In genomic region chr10:119461923-119462322, GRCh38 we compare ENCODE assay signal across 15 cellular contexts.
DNase-seq lines count a peak whose midpoint lies in the region; ATAC-seq and TF ChIP-seq lines count a peak whose summit lies in the region.
"Had no signal": no experiment of that assay in that cellular context is flagged by ENCODE, and none has a peak within 500 bp of the region (broad histone marks: within the 10 kb centered on the region; RNA-seq: fewer than 3 reads in every experiment).

No MANE protein-coding gene starts in this region.

- H3K36me3 ChIP-seq in lower lobe of right lung = peaks cover 18% of the 10 kb centered on the region
- H3K36me3 ChIP-seq: BLaER1 treated with 17β-estradiol and CSF1 and Interleukin-3, amounts not matched to agents 10 nM and 100 nM had no signal

- H3K4me3 Mint-ChIP-seq in naive B cell = peak overlapping the region in 1 of 8 donors; percentile 22
- H3K4me3 Mint-ChIP-seq: activated CD8-positive, alpha-beta memory T cell treated with anti-CD3 and anti-CD28 coated beads, Interleukin-2, amount 10 ng/mL, durations not matched to agents 7 days and 5 days; activated naive CD8-positive, alpha-beta T cell treated with anti-CD3 and anti-CD28 coated beads, Interleukin-2, amount 50 U/mL, for 24 hours had no signal

- intact Hi-C loops in lower lobe of right lung (cut with DNase I) = no loop called here

- peaks cover 0 to 14% (median 7%) of the 10 kb centered on the region in 7 donors for H3K9me3 Mint-ChIP-seq in naive B cell

- DNase-seq in naive B cell (no peak), AG20443 (ENCODE audit: low spot score) (no peak), lower lobe of right lung (no peak), NCI-H510A treated with DMSO at 0.1 percent for 48 hours (lab: John Stamatoyannopoulos, UW) (no peak)
- DNase-seq: activated CD8-positive, alpha-beta memory T cell treated with anti-CD3 and anti-CD28 coated beads, Interleukin-2, amount 10 ng/mL, durations not matched to agents 7 days and 5 days; activated naive CD8-positive, alpha-beta T cell treated with anti-CD3 and anti-CD28 coated beads, Interleukin-2, amount 50 U/mL, for 24 hours; IMR-90; NCI-H526 treated with DMSO at 0.1 percent for 48 hours; occipital lobe; SHP77 had no signal

- H3K27me3 Mint-ChIP-seq in naive B cell = peaks cover 0 to 13% (median 8%) of the 10 kb centered on the region in 3 donors
- H3K27me3 Mint-ChIP-seq: activated naive CD8-positive, alpha-beta T cell treated with anti-CD3 and anti-CD28 coated beads, Interleukin-2, amount 50 U/mL, for 24 hours had no signal

- peaks cover 0 to 15% (median 4%) of the 10 kb centered on the region in 3 donors for H3K4me1 Mint-ChIP-seq in naive B cell

- no peaks in the 10 kb centered on the region for H3K4me1 ChIP-seq in lower lobe of right lung

- H3K36me3 Mint-ChIP-seq in naive B cell = peaks cover 0 to 9% of the 10 kb centered on the region in 2 donors

- no peaks in the 10 kb centered on the region for H3K9me3 ChIP-seq in lower lobe of right lung

- no peaks in the 10 kb centered on the region for H3K27me3 ChIP-seq in lower lobe of right lung (ENCODE audit: low read depth)
- H3K27me3 ChIP-seq: BLaER1 treated with 17β-estradiol and CSF1 and Interleukin-3, amounts not matched to agents 10 nM and 100 nM had no signal

- no peak overlapping the region for H3K27ac ChIP-seq in lower lobe of right lung
- H3K27ac ChIP-seq: BLaER1 treated with 17β-estradiol and CSF1 and Interleukin-3, amounts not matched to agents 10 nM and 100 nM had no signal

- ATAC-seq in GM18909 (IDR thresholded peaks at IDR 0.05; ENCODE audit: poor library complexity, unreplicated experiment) (peak; percentile 60), GM21723 (IDR thresholded peaks at IDR 0.05; ENCODE audit: unreplicated experiment) (peak; percentile 73), HG03432 (IDR thresholded peaks at IDR 0.05; ENCODE audit: unreplicated experiment) (peak; percentile 66), naive B cell (ENCODE audit: low read depth in 2 of 2) (peak; percentile 45 to 54), HG03196 (IDR thresholded peaks at IDR 0.05; ENCODE audit: unreplicated experiment) (no peak), lower lobe of right lung (no peak)
- ATAC-seq: activated CD8-positive, alpha-beta memory T cell treated with anti-CD3 and anti-CD28 coated beads, Interleukin-2, amount 10 ng/mL, durations not matched to agents 7 days and 5 days had no signal

- TF ChIP-seq CTCF in lower lobe of right lung (IDR thresholded peaks at IDR 0.05) = no peak

- no peak overlapping the region for H3K4me3 ChIP-seq in lower lobe of right lung
- H3K4me3 ChIP-seq: BLaER1 treated with 17β-estradiol and CSF1 and Interleukin-3, amounts not matched to agents 10 nM and 100 nM had no signal

- H3K27ac Mint-ChIP-seq in naive B cell = no peak overlapping the region
- H3K27ac Mint-ChIP-seq: activated CD8-positive, alpha-beta memory T cell treated with anti-CD3 and anti-CD28 coated beads, Interleukin-2, amount 10 ng/mL, durations not matched to agents 7 days and 5 days; activated naive CD8-positive, alpha-beta T cell treated with anti-CD3 and anti-CD28 coated beads, Interleukin-2, amount 50 U/mL, for 24 hours had no signal

Comparison
In these comparisons a context has a peak if more than half of its experiments do, and no peak if none do; other contexts are left out.
1. ATAC-seq: peak in GM18909 (single experiment), GM21723 (single experiment), HG03432 (single experiment) and naive B cell (2 of 2); none in HG03196 (single experiment) and lower lobe of right lung (0 of 2).